ENCODE assay signal across 20 cellular contexts in the genomic region with DNA sequence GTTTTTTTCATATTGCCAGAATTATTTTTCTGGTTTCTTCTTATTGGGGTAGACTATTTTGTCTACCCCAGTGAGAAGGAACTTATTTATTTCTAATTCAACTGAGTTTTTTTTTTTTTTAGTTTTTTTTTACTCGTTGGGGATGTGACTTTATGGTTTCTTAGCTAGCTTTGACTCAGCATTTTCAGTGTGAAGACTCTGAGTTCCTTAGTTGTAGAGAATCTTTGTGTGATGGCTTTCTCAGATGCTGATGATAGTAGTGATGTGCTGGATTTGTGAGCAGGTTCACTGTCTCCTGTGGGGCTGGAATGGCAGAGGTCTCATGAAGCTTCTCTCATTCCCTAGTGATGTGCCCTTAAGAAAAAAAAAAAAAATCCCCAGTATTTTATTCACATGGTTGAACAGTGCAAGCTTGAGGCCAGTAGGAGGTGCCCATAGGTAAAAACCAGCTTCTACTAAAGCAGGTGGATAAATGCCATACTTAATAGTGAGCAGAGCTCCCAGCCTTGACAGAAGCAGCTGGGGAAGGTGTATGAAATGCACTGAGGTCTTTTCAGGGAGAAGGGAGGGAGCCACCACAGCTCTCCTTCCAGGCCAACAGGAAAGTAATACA.
DNase-seq lines count a peak whose midpoint lies in the region; ATAC-seq, FAIRE-seq and TF ChIP-seq lines count a peak whose summit lies in the region.
"Had no signal": no experiment of that assay in that cellular context is flagged by ENCODE, and none has a peak within 500 bp of the region (broad histone marks: within the 10 kb centered on the region; RNA-seq: fewer than 3 reads in every experiment).

No MANE protein-coding gene starts in this region.

- no peak overlapping the region for H2AK5ac ChIP-seq in IMR-90 (ENCODE audit: low read depth, low read length)

- H3F3A ChIP-seq in GM23338 (replicated peaks; ENCODE audit: low read depth): no peaks in the 10 kb centered on the region

- H3K27me3 ChIP-seq in GM23338 (ENCODE audit: insufficient read depth) (no peaks in the 10 kb centered on the region), IMR-90 (ENCODE audit: control insufficient read depth, insufficient read depth, low read length) (no peaks in the 10 kb centered on the region), GM12878 (replicated peaks in 1 of 2; ENCODE audit: control insufficient read depth in 2 of 2, insufficient read depth in 2 of 2, low read length in 1 of 2) (no peaks in the 10 kb centered on the region)
- H3K27me3 ChIP-seq: BLaER1 treated with 17β-estradiol and CSF1 and Interleukin-3, amounts not matched to agents 10 nM and 100 nM; esophagus muscularis mucosa; heart left ventricle; transverse colon had no signal

- dilution Hi-C loops in IMR-90 (cut with HindIII; ENCODE audit: low sequenced_read_pairs, unreplicated experiment): no loop called here

- peaks cover 3% of the 10 kb centered on the region; the same call in 1 of the 3 replicates for H3K9me3 Mint-ChIP-seq in GM23338

- H3K9me3 ChIP-seq in IMR-90 (ENCODE audit: control insufficient read depth, insufficient read depth, low read length) (no peaks in the 10 kb centered on the region), GM12878 (replicated peaks; ENCODE audit: control insufficient read depth, insufficient read depth, low read length) (no peaks in the 10 kb centered on the region), mucosa of descending colon (peaks cover 4% of the 10 kb centered on the region)
- H3K9me3 ChIP-seq: esophagus muscularis mucosa, transverse colon had no signal

- no peak overlapping the region for H3K14ac ChIP-seq in IMR-90 (replicated peaks; ENCODE audit: low read depth, low read length)

- CTCF ChIA-PET in IMR-90 (lab: Yijun Ruan, JAX) (interaction anchor here (0.6 to 0.7 kb wide), 3 partner anchors 15 to 372 kb away, joined by 3 to 5 read pairs (median 4); no protein-coding TSS in a partner anchor), GM12878 (lab: Yijun Ruan, JAX) (interaction anchor here (0.9 to 1.3 kb wide), 2 partner anchors 24 to 758 kb away, joined by 3 read pairs; no protein-coding TSS in a partner anchor)

- no peak overlapping the region for H4K8ac ChIP-seq in IMR-90 (ENCODE audit: low read depth in 2 of 2, low read length in 2 of 2)

- intact Hi-C loops in IMR-90 (cut with micrococcal nuclease): no loop called here
- intact Hi-C loops in GM12878 (cut with micrococcal nuclease; ENCODE audit: unreplicated experiment): no loop called here
- intact Hi-C loops in mucosa of descending colon (cut with DNase I, micrococcal nuclease): no loop called here

- H3K9ac ChIP-seq in IMR-90 (ENCODE audit: low read depth, low read length) (no peak overlapping the region), GM12878 (ENCODE audit: control insufficient read depth, insufficient read depth, low read length) (no peak overlapping the region)
- H3K9ac ChIP-seq: BLaER1 treated with 17β-estradiol and CSF1 and Interleukin-3, amounts not matched to agents 10 nM and 100 nM had no signal

- BruUV-seq in IMR-90 (replicated peaks; lab: Mats Ljungman, UMichigan) (no TSS peak), GM12878 (replicated peaks; lab: Mats Ljungman, UMichigan) (no TSS peak)

- no peaks in the 10 kb centered on the region for H3K79me1 ChIP-seq in IMR-90 (ENCODE audit: low read depth in 1 of 2, low read length in 2 of 2)

- no peak overlapping the region for H3K4me3 ChIP-seq in GM23338
- no peak overlapping the region for H3K4me3 ChIP-seq in IMR-90 (ENCODE audit: insufficient read depth, low read depth, low read length)
- no peak overlapping the region for H3K4me3 ChIP-seq in GM12878
- H3K4me3 ChIP-seq in mucosa of descending colon: no peak overlapping the region
- H3K4me3 ChIP-seq: BLaER1 treated with 17β-estradiol and CSF1 and Interleukin-3, amounts not matched to agents 10 nM and 100 nM; esophagus muscularis mucosa; heart left ventricle; smooth muscle cell; transverse colon had no signal

- ATAC-seq in GM23338: peak; percentile 83
- ATAC-seq in IMR-90 (ENCODE audit: low read depth): no peak
- ATAC-seq in GM12878: peak; percentile 42
- ATAC-seq in mucosa of descending colon: peak; percentile 72
- no peak for ATAC-seq in GM21423 (IDR thresholded peaks at IDR 0.05; ENCODE audit: unreplicated experiment)
- ATAC-seq: heart left ventricle; stimulated activated effector memory CD8-positive, alpha-beta T cell treated with anti-CD3 and anti-CD28 coated beads, Interleukin-12 subunit alpha, Interleukin-12 subunit beta, amount 100 ng/mL, for 72 hours; T-helper 17 cell had no signal

- no peak overlapping the region for H2BK15ac ChIP-seq in IMR-90 (ENCODE audit: low read depth, low read length)

- H3K4me2 ChIP-seq in GM23338: no peak overlapping the region
- no peak overlapping the region for H3K4me2 ChIP-seq in IMR-90 (ENCODE audit: low read depth, low read length)
- H3K4me2 ChIP-seq in GM12878 (ENCODE audit: control insufficient read depth, insufficient read depth): no peak overlapping the region
- H3K4me2 ChIP-seq: BLaER1 treated with 17β-estradiol and CSF1 and Interleukin-3, amounts not matched to agents 10 nM and 100 nM; smooth muscle cell had no signal

- TF ChIP-seq EP300 in GM12878 (IDR thresholded peaks at IDR 0.05; ENCODE audit: borderline replicate concordance in 1 of 2, control insufficient read depth in 1 of 2, low read depth in 2 of 2, low read length in 2 of 2): no peak

- H3K27ac Mint-ChIP-seq in GM23338: peak overlapping the region; percentile 61; the same call in 1 of the 2 replicates
- H3K27ac Mint-ChIP-seq: T-helper 17 cell had no signal

- no peak overlapping the region for H4K91ac ChIP-seq in IMR-90 (ENCODE audit: insufficient read depth, low read depth, low read length)

- in situ Hi-C loops in IMR-90 (cut with MboI; ENCODE audit: low sequenced_read_pairs) (no loop called here), GM12878 (cut with MboI) (no loop called here)

- H2AK9ac ChIP-seq in IMR-90 (replicated peaks; ENCODE audit: low read depth, low read length, poor library complexity): no peak overlapping the region

- no peaks in the 10 kb centered on the region for H3K9me2 ChIP-seq in GM23338 (ENCODE audit: insufficient read depth)

- RAD21 ChIA-PET in GM12878 (lab: Charles Lee; ENCODE audit: unreplicated experiment): no interaction called here

- TF ChIP-seq RAD21 in IMR-90 (IDR thresholded peaks at IDR 0.05; ENCODE audit: low read length) (no peak), GM12878 (IDR thresholded peaks at IDR 0.05; ENCODE audit: insufficient read depth, low read depth, low read length) (no peak)

- H3K79me2 ChIP-seq in GM23338 (replicated peaks; ENCODE audit: insufficient read depth) (no peaks in the 10 kb centered on the region), GM12878 (ENCODE audit: control insufficient read depth, insufficient read depth, low read length) (no peaks in the 10 kb centered on the region)

- H3K36me3 ChIP-seq in GM23338 (ENCODE audit: insufficient read depth): no peaks in the 10 kb centered on the region
- H3K36me3 ChIP-seq in IMR-90 (ENCODE audit: control insufficient read depth, insufficient read depth, low read length): 0 out of 2 replicates have a peak, but pooled peaks cover 3% of the 10 kb centered on the region
- no peaks in the 10 kb centered on the region for H3K36me3 ChIP-seq in GM12878 (ENCODE audit: control insufficient read depth in 2 of 2, insufficient read depth in 2 of 2, low read length in 1 of 2)
- no peaks in the 10 kb centered on the region for H3K36me3 ChIP-seq in mucosa of descending colon (ENCODE audit: low read depth)

- H3K36me3 Mint-ChIP-seq in GM23338 (ENCODE audit: low read depth): peaks cover 22% of the 10 kb centered on the region; the same call in 2 of the 3 replicates

- H3K56ac ChIP-seq in IMR-90 (ENCODE audit: extremely low read depth, insufficient read depth, low read length): no peak overlapping the region

- FAIRE-seq in GM12878 (lab: Jason Lieb, UNC): no peak

- H4K5ac ChIP-seq in IMR-90 (ENCODE audit: low read depth, low read length): no peak overlapping the region

- H3K27ac ChIP-seq in GM23338 (ENCODE audit: low read depth): no peak overlapping the region
- no peak overlapping the region for H3K27ac ChIP-seq in IMR-90 (ENCODE audit: insufficient read depth, low read length)
- no peak overlapping the region for H3K27ac ChIP-seq in GM12878 (ENCODE audit: control insufficient read depth, insufficient read depth)
- H3K27ac ChIP-seq: BLaER1 treated with 17β-estradiol and CSF1 and Interleukin-3, amounts not matched to agents 10 nM and 100 nM; esophagus muscularis mucosa; heart left ventricle; transverse colon had no signal

- WGBS in IMR-90 (ENCODE audit: extremely low coverage in 2 of 2, insufficient read length in 1 of 2), 2 experiments: no CpG with 5 or more reads among the region's 1 CpG
- WGBS in GM12878 (ENCODE audit: insufficient coverage, insufficient replicate concordance, low lambda C conversion rate, missing lambda C conversion rate): 0% methylated on average over 1 of the region's 1 CpG

- SMC1A ChIA-PET in GM12878 (lab: Charles Lee; ENCODE audit: uncharacterized antibody, unreplicated experiment): no interaction called here

- no peaks in the 10 kb centered on the region for H3K4me1 Mint-ChIP-seq in GM23338
- H3K4me1 Mint-ChIP-seq: stimulated activated effector memory CD8-positive, alpha-beta T cell treated with anti-CD3 and anti-CD28 coated beads, Interleukin-12 subunit alpha, Interleukin-12 subunit beta, amount 100 ng/mL, for 72 hours had no signal

- H3K4me1 ChIP-seq in GM23338 (ENCODE audit: insufficient read depth): no peaks in the 10 kb centered on the region
- H3K4me1 ChIP-seq in IMR-90 (ENCODE audit: control insufficient read depth, insufficient read depth, low read length): no peaks in the 10 kb centered on the region
- H3K4me1 ChIP-seq in GM12878 (ENCODE audit: control insufficient read depth, insufficient read depth, low read length): no peaks in the 10 kb centered on the region
- peaks cover 9% of the 10 kb centered on the region for H3K4me1 ChIP-seq in mucosa of descending colon (ENCODE audit: low read depth)
- H3K4me1 ChIP-seq: BLaER1 treated with 17β-estradiol and CSF1 and Interleukin-3, amounts not matched to agents 10 nM and 100 nM; esophagus muscularis mucosa; heart left ventricle had no signal

- H2BK120ac ChIP-seq in IMR-90 (ENCODE audit: low read depth, low read length): no peak overlapping the region

- H2AFZ ChIP-seq in GM23338 (no peak overlapping the region), IMR-90 (replicated peaks; ENCODE audit: low read length, poor library complexity) (peak overlapping the region; percentile 11), GM12878 (ENCODE audit: control insufficient read depth, low read depth, low read length) (no peak overlapping the region)

- H3K9me1 ChIP-seq in IMR-90 (ENCODE audit: insufficient read depth, low read length): peaks cover 14% of the 10 kb centered on the region; the same call in 1 of the 2 replicates

- H3K27me3 Mint-ChIP-seq in GM23338 (ENCODE audit: insufficient read depth, low read depth, poor library complexity): peaks cover 2% of the 10 kb centered on the region
- H3K27me3 Mint-ChIP-seq: T-helper 17 cell had no signal

- H2BK5ac ChIP-seq in IMR-90 (ENCODE audit: low read depth, low read length, poor library complexity, severe bottlenecking): no peak overlapping the region

- peak; percentile 29 for DNase-seq in GM23338 (ENCODE audit: low spot score)
- no peak for DNase-seq in IMR-90
- DNase-seq in GM12878 (ENCODE audit: low read depth, low spot score): no peak
- peak in 1 of 3 donors; percentile 21 for DNase-seq in mucosa of descending colon
- DNase-seq in T1000 (lab: John Stamatoyannopoulos, UW): no peak
- no peak for DNase-seq in NCI-H82 treated with DMSO at 0.1 percent for 48 hours (lab: John Stamatoyannopoulos, UW; ENCODE audit: unreplicated experiment)
- no peak for DNase-seq in activated CD4-positive, alpha-beta T cell treated with anti-CD3 and anti-CD28 coated beads for 4 hours
- DNase-seq: activated CD4-positive, CD25-positive, alpha-beta regulatory T cell; activated effector memory CD4-positive, alpha-beta T cell treated with Interleukin-2 at 50 U/mL for 16 hours; anterior cingulate cortex; HCEC 1CT; heart left ventricle; KG1; T-helper 17 cell; transverse colon had no signal

- TF ChIP-seq CTCF in GM23338 (conservative IDR thresholded peaks at IDR 0.05; ENCODE audit: low read depth in 2 of 2): peak; percentile 43 to 44
- no peak for TF ChIP-seq CTCF in IMR-90 (conservative IDR thresholded peaks at IDR 0.05; ENCODE audit: low read depth, low read length)
- no peak for TF ChIP-seq CTCF in GM12878 (IDR thresholded peaks at IDR 0.05 in 2 of 3, conservative IDR thresholded peaks at IDR 0.05 in 1 of 3; ENCODE audit: control insufficient read depth in 2 of 3, extremely low read depth in 1 of 3, insufficient read depth in 1 of 3, low read depth in 3 of 3, low read length in 3 of 3)
- no peak for TF ChIP-seq CTCF in mucosa of descending colon (IDR thresholded peaks at IDR 0.05)

- no peak overlapping the region for H3K4ac ChIP-seq in IMR-90 (ENCODE audit: low read depth, low read length)

- no peak overlapping the region for H3K23ac ChIP-seq in IMR-90 (ENCODE audit: low read depth, low read length)

- no peaks in the 10 kb centered on the region for H4K20me1 ChIP-seq in GM23338 (replicated peaks; ENCODE audit: insufficient read depth)
- no peaks in the 10 kb centered on the region for H4K20me1 ChIP-seq in IMR-90 (ENCODE audit: insufficient read depth, low read length)
- H4K20me1 ChIP-seq in GM12878 (ENCODE audit: control insufficient read depth, insufficient read depth): no peaks in the 10 kb centered on the region

- POLR2A ChIA-PET in IMR-90 (lab: Charles Lee; ENCODE audit: unreplicated experiment) (no interaction called here), GM12878 (lab: Charles Lee) (no interaction called here)

- no peak overlapping the region for H2BK20ac ChIP-seq in IMR-90 (ENCODE audit: low read depth, low read length)

- H3K4me3 Mint-ChIP-seq in GM23338: no peak overlapping the region
- H3K4me3 Mint-ChIP-seq: stimulated activated effector memory CD8-positive, alpha-beta T cell treated with anti-CD3 and anti-CD28 coated beads, Interleukin-12 subunit alpha, Interleukin-12 subunit beta, amount 100 ng/mL, for 72 hours; T-helper 17 cell had no signal

- no peak for TF ChIP-seq POLR2A in IMR-90 (IDR thresholded peaks at IDR 0.05; ENCODE audit: low read depth, low read length)
- no peak for TF ChIP-seq POLR2A in GM12878 (IDR thresholded peaks at IDR 0.05; ENCODE audit: low read depth, low read length)

- H3K18ac ChIP-seq in IMR-90 (ENCODE audit: low read depth, low read length): no peak overlapping the region

Comparison
In these comparisons a context has a peak if more than half of its experiments do, and no peak if none do; other contexts are left out.
1. ATAC-seq: peak in GM23338 (single experiment), GM12878 (single experiment) and mucosa of descending colon (single experiment); none in IMR-90 (single experiment) and GM21423 (single experiment).
2. CTCF ChIP-seq: peak in GM23338 (2 of 2); none in IMR-90 (single experiment), GM12878 (0 of 3) and mucosa of descending colon (single experiment).